In the genomic region with DNA sequence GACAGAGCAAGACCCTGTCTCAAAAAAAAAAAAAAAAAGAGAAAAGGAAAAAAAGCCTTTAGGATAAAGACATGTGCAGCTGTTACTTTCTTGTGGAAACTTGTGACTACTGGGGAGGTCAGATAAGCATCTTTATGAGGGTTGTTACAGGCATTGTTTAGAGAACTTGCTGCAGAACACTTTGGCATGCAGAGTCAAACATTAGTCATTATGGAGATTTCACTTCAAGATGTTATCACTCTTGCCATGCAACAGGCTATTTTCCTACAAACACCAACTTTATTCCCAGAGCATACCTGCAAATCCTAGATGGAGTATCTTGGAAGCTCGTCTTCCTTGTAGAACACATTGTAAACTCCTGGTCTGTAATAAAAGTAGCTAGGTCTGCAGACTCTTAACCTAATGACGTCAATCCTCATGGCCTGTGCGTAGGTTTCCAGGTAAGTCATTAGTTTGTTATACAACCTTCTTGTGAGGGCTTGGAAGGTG, we compare ENCODE assay signal across 13 cellular contexts. TPM values are rescaled to one million over a fixed set of nuclear protein-coding genes. Genes with fewer than 3 reads are reported as not detected.
DNase-seq lines count a peak whose midpoint lies in the region; ATAC-seq and TF ChIP-seq lines count a peak whose summit lies in the region.
"Had no signal": no experiment of that assay in that cellular context is flagged by ENCODE, and none has a peak within 500 bp of the region (broad histone marks: within the 10 kb centered on the region; RNA-seq: fewer than 3 reads in every experiment).

No MANE protein-coding gene starts in this region.

- H3K27me3 Mint-ChIP-seq in HFFc6 (ENCODE audit: insufficient read depth), result peaks cover 2% of the 10 kb centered on the region; the same call in 1 of the 2 replicates
- no peaks in the 10 kb centered on the region for H3K27me3 Mint-ChIP-seq in naive thymus-derived CD8-positive, alpha-beta T cell

- TF ChIP-seq CTCF in AG10803 (conservative IDR thresholded peaks at IDR 0.05; ENCODE audit: low read length) (no peak), HFFc6 (IDR thresholded peaks at IDR 0.05) (no peak)

- peaks cover 22% of the 10 kb centered on the region for H3K36me3 Mint-ChIP-seq in HFFc6 (ENCODE audit: low read depth)
- H3K36me3 Mint-ChIP-seq in naive thymus-derived CD8-positive, alpha-beta T cell, result peaks cover 0 to 38% (median 23%) of the 10 kb centered on the region in 3 donors

- TF ChIP-seq POLR2A in GM18505 (IDR thresholded peaks at IDR 0.05; ENCODE audit: borderline replicate concordance, extremely low read depth, insufficient read depth, insufficient read length), result no peak

- intact Hi-C loops in left colon (cut with DNase I, micrococcal nuclease), result no loop called here

- H3K4me3 Mint-ChIP-seq in HFFc6, result no peak overlapping the region
- H3K4me3 Mint-ChIP-seq in naive thymus-derived CD8-positive, alpha-beta T cell, result no peak overlapping the region

- DNase-seq in AG10803 (ENCODE audit: low read depth) (peak; percentile 56), HFFc6 (peak; percentile 96), astrocyte of the hippocampus (ENCODE audit: low read depth, low spot score) (peak; percentile 58), left colon (no peak), MV-4-11 (lab: John Stamatoyannopoulos, UW) (no peak)
- no peak for DNase-seq in naive thymus-derived CD8-positive, alpha-beta T cell
- DNase-seq in stimulated activated CD8-positive, alpha-beta memory T cell treated with anti-CD3 and anti-CD28 coated beads, Interleukin-4, amount 100 ng/mL, for 48 hours, result no peak
- DNase-seq: activated naive CD4-positive, alpha-beta T cell treated with anti-CD3 and anti-CD28 coated beads, Interleukin-2, amount 50 U/mL, for 16 hours; Calu3; NK-92 treated with Interleukin-12 subunit alpha and Interleukin-12 subunit beta, amount 100 ng/mL, for 24 hours; retina had no signal

- ATAC-seq in left colon (peak; percentile 93), GM18505 (IDR thresholded peaks at IDR 0.05; ENCODE audit: unreplicated experiment) (no peak)
- no peak for ATAC-seq in naive thymus-derived CD8-positive, alpha-beta T cell
- ATAC-seq: left lobe of liver had no signal

- no peak overlapping the region for H3K4me3 ChIP-seq in AG10803 (ENCODE audit: low read length)

- peaks cover 25% of the 10 kb centered on the region for H3K4me1 Mint-ChIP-seq in HFFc6 (ENCODE audit: low read depth)
- peaks cover 0 to 2% (median 1%) of the 10 kb centered on the region in 4 donors for H3K4me1 Mint-ChIP-seq in naive thymus-derived CD8-positive, alpha-beta T cell

- H3K27ac Mint-ChIP-seq in HFFc6, result peak overlapping the region; percentile 36; the same call in 1 of the 2 replicates
- H3K27ac Mint-ChIP-seq in naive thymus-derived CD8-positive, alpha-beta T cell, result peak overlapping the region in 1 of 10 donors; percentile 68

- no peaks in the 10 kb centered on the region for H3K9me3 Mint-ChIP-seq in HFFc6
- no peaks in the 10 kb centered on the region for H3K9me3 Mint-ChIP-seq in naive thymus-derived CD8-positive, alpha-beta T cell

- POLR2A ChIA-PET in naive thymus-derived CD8-positive, alpha-beta T cell (lab: Charles Lee), result interaction anchor here (0.7 to 1.7 kb wide), 4 partner anchors 9 to 90 kb away, joined by 3 to 6 read pairs (median 4); a partner anchor contains a TSS

RNA-seq across cellular contexts. Expression of a gene that starts 36.3 kb away (rescaled TPM):
- 10 to 100 TPM in 1 of 6 experiments, 1 to 10 TPM in 5; 6.8 to 10.4 (median 7.3) TPM for total RNA-seq in HFFc6 (2021; fragmentation: NEBNext Ultra II Directional; extraction: Animal tissue kit (Norgen Biotek cat#: 25700))
- 10 to 100 TPM; 10.8 to 12.1 TPM for total RNA-seq in left colon
- 10 to 100 TPM; 40.6 to 41.4 TPM for total RNA-seq in naive thymus-derived CD8-positive, alpha-beta T cell
- 10 to 100 TPM; 18.7 to 21.6 (median 20.5) TPM for polyA plus RNA-seq in naive thymus-derived CD8-positive, alpha-beta T cell

RNA-seq across cellular contexts. Expression of a gene that starts 49.9 kb away (rescaled TPM):
- total RNA-seq in HFFc6 (2021; fragmentation: NEBNext Ultra II Directional; extraction: Animal tissue kit (Norgen Biotek cat#: 25700)), result 10 to 100 TPM; 20.5 to 25.8 (median 22.7) TPM
- total RNA-seq in left colon, result 10 to 100 TPM; 16.5 to 23.8 TPM
- 10 to 100 TPM; 16.4 to 16.6 TPM for total RNA-seq in naive thymus-derived CD8-positive, alpha-beta T cell
- 10 to 100 TPM in 2 of 3 donors, 1 to 10 TPM in 1; 9.2 to 14.5 (median 11.3) TPM for polyA plus RNA-seq in naive thymus-derived CD8-positive, alpha-beta T cell

Comparison
In these comparisons a context has a peak if more than half of its experiments do, and no peak if none do; other contexts are left out.
1. DNase-seq: peak in AG10803 (single experiment), HFFc6 (single experiment) and astrocyte of the hippocampus (single experiment); none in left colon (0 of 2), MV-4-11 (single experiment), naive thymus-derived CD8-positive, alpha-beta T cell (0 of 10) and stimulated activated CD8-positive, alpha-beta memory T cell treated with anti-CD3 and anti-CD28 coated beads, Interleukin-4, amount 100 ng/mL, for 48 hours (single experiment).